28 cellular contexts compared by ENCODE assay signal in genomic region chr2:12105180-12105579, GRCh38.
"Had no signal": no experiment of that assay in that cellular context is flagged by ENCODE, and none has a peak within 500 bp of the region (broad histone marks: within the 10 kb centered on the region; RNA-seq: fewer than 3 reads in every experiment).

No MANE protein-coding gene starts in this region.

- H3K9me3 Mint-ChIP-seq: activated CD4-positive, alpha-beta memory T cell treated with anti-CD3 and anti-CD28 coated beads, Interleukin-2, amount 10 ng/mL, durations not matched to agents 7 days and 5 days; activated CD4-positive, alpha-beta T cell treated with anti-CD3 and anti-CD28 coated beads, Interleukin-2, amount 10 ng/mL, durations not matched to agents 7 days and 5 days; activated T-cell treated with anti-CD3 and anti-CD28 coated beads, Interleukin-2, amount 50 U/mL, for 4 hours; central memory CD8-positive, alpha-beta T cell; effector memory CD8-positive, alpha-beta T cell had no signal

- H3K27ac Mint-ChIP-seq: activated CD4-positive, alpha-beta memory T cell treated with anti-CD3 and anti-CD28 coated beads, Interleukin-2, amount 10 ng/mL, durations not matched to agents 7 days and 5 days; activated CD4-positive, alpha-beta T cell treated with anti-CD3 and anti-CD28 coated beads, Interleukin-2, amount 10 ng/mL, durations not matched to agents 7 days and 5 days; activated naive CD8-positive, alpha-beta T cell; activated T-helper 17 cell treated with anti-CD3 and anti-CD28 coated beads, Interleukin-2, amount 50 U/mL, for 72 hours; effector memory CD8-positive, alpha-beta T cell had no signal

- H3K4me1 ChIP-seq: gastrocnemius medialis had no signal

- H3K27me3 ChIP-seq: brain microvascular endothelial cell, esophagus muscularis mucosa, foreskin keratinocyte, gastrocnemius medialis, heart left ventricle had no signal

- H3K27me3 Mint-ChIP-seq: activated CD4-positive, alpha-beta T cell treated with anti-CD3 and anti-CD28 coated beads, Interleukin-2, amount 10 ng/mL, durations not matched to agents 7 days and 5 days; activated naive CD8-positive, alpha-beta T cell; activated T-helper 17 cell treated with anti-CD3 and anti-CD28 coated beads, Interleukin-2, amount 50 U/mL, for 72 hours; central memory CD8-positive, alpha-beta T cell had no signal

- DNase-seq: activated CD4-positive, alpha-beta memory T cell treated with anti-CD3 and anti-CD28 coated beads, Interleukin-2, amount 10 ng/mL, durations not matched to agents 7 days and 5 days; activated CD4-positive, alpha-beta T cell treated with anti-CD3 and anti-CD28 coated beads for 4 hours; activated CD4-positive, alpha-beta T cell treated with anti-CD3 and anti-CD28 coated beads, Interleukin-2, amount 10 ng/mL, durations not matched to agents 7 days and 5 days; activated CD4-positive, alpha-beta T cell treated with anti-CD3 and anti-CD28 coated beads, Interleukin-2, amount 50 U/mL, for 4 hours; activated CD4-positive, CD25-positive, alpha-beta regulatory T cell; activated CD4-positive, CD25-positive, alpha-beta regulatory T cell treated with anti-CD3 and anti-CD28 coated beads, Interleukin-2, amount 50 U/mL, for 72 hours; activated effector memory CD4-positive, alpha-beta T cell treated with Interleukin-2 at 50 U/mL for 16 hours; activated gamma-delta T cell treated with Interleukin-2 at 50 U/mL for 16 hours; activated naive CD4-positive, alpha-beta T cell treated with anti-CD3 and anti-CD28 coated beads, Interleukin-2, amount 50 U/mL, for 16 hours; activated naive CD4-positive, alpha-beta T cell treated with Interleukin-2 at 50 U/mL for 16 hours; activated T-cell treated with anti-CD3 and anti-CD28 coated beads, Interleukin-2, amount 50 U/mL, for 4 hours; amniotic stem cell; anterior cingulate cortex; brain microvascular endothelial cell; cortex of kidney; dermis blood vessel endothelial cell; effector CD4-positive, alpha-beta T cell; effector memory CD8-positive, alpha-beta T cell; erythroblast; gastrocnemius medialis; glutamatergic neuron; heart left ventricle; T-helper 2 cell had no signal

- H3K36me3 ChIP-seq: brain microvascular endothelial cell, esophagus muscularis mucosa, gastrocnemius medialis, heart left ventricle had no signal

- H3K27ac ChIP-seq: esophagus muscularis mucosa, gastrocnemius medialis had no signal

- H3K4me3 ChIP-seq: esophagus muscularis mucosa, gastrocnemius medialis, heart left ventricle had no signal

- H3K4me3 Mint-ChIP-seq: activated CD4-positive, alpha-beta memory T cell treated with anti-CD3 and anti-CD28 coated beads, Interleukin-2, amount 10 ng/mL, durations not matched to agents 7 days and 5 days; activated CD4-positive, alpha-beta T cell treated with anti-CD3 and anti-CD28 coated beads, Interleukin-2, amount 10 ng/mL, durations not matched to agents 7 days and 5 days; activated naive CD8-positive, alpha-beta T cell; activated T-cell treated with anti-CD3 and anti-CD28 coated beads, Interleukin-2, amount 50 U/mL, for 4 hours; activated T-helper 17 cell treated with anti-CD3 and anti-CD28 coated beads, Interleukin-2, amount 50 U/mL, for 72 hours; central memory CD8-positive, alpha-beta T cell; effector memory CD8-positive, alpha-beta T cell had no signal

- ATAC-seq: activated T-cell treated with anti-CD3 and anti-CD28 coated beads, Interleukin-2, amount 50 U/mL, for 4 hours; activated T-helper 17 cell treated with anti-CD3 and anti-CD28 coated beads, Interleukin-2, amount 50 U/mL, for 72 hours; effector memory CD8-positive, alpha-beta T cell; gastrocnemius medialis; heart left ventricle had no signal

- H3K9me3 ChIP-seq: esophagus muscularis mucosa, gastrocnemius medialis, heart left ventricle had no signal
